Comparison of ENCODE assay signal across 13 cellular contexts in genomic region chr1:147080671-147081394, GRCh38.
DNase-seq lines count a peak whose midpoint lies in the region; ATAC-seq lines count a peak whose summit lies in the region.
"Had no signal": no experiment of that assay in that cellular context is flagged by ENCODE, and none has a peak within 500 bp of the region (broad histone marks: within the 10 kb centered on the region; RNA-seq: fewer than 3 reads in every experiment).

No MANE protein-coding gene starts in this region.

- DNase-seq in CD8-positive, alpha-beta memory T cell = no peak
- DNase-seq in cerebellar cortex (ENCODE audit: low spot score) (peak; percentile 48), NCI-H2029 treated with DMSO at 0.1 percent for 48 hours (lab: John Stamatoyannopoulos, UW) (no peak), H4 (ENCODE audit: low spot score) (no peak), hippocampal formation (lab: John Stamatoyannopoulos, UW) (no peak)
- DNase-seq in naive thymus-derived CD4-positive, alpha-beta T cell = no peak
- DNase-seq: effector CD4-positive, alpha-beta T cell; midbrain had no signal

- H3K9me3 ChIP-seq in CD8-positive, alpha-beta memory T cell (ENCODE audit: low read length) = no peaks in the 10 kb centered on the region
- no peaks in the 10 kb centered on the region for H3K9me3 ChIP-seq in HUES48 (ENCODE audit: control insufficient read depth, insufficient read depth, low read length)
- peaks cover 0 to 5% (median 0%) of the 10 kb centered on the region in 3 experiments for H3K9me3 ChIP-seq in naive thymus-derived CD4-positive, alpha-beta T cell (ENCODE audit: control insufficient read depth in 2 of 3, low read length in 3 of 3)

- no peak for ATAC-seq in naive thymus-derived CD4-positive, alpha-beta T cell
- no peak for ATAC-seq in HG02642 (IDR thresholded peaks at IDR 0.05; ENCODE audit: poor library complexity, unreplicated experiment)
- ATAC-seq: HCT116 had no signal

- H3K9me3 Mint-ChIP-seq in CD8-positive, alpha-beta memory T cell = peaks cover 0 to 7% (median 2%) of the 10 kb centered on the region in 5 donors
- H3K9me3 Mint-ChIP-seq in naive thymus-derived CD4-positive, alpha-beta T cell = peaks cover 0 to 17% (median 7%) of the 10 kb centered on the region in 11 donors

- H3K36me3 ChIP-seq in CD8-positive, alpha-beta memory T cell (ENCODE audit: insufficient read depth, low read length) = no peaks in the 10 kb centered on the region
- no peaks in the 10 kb centered on the region for H3K36me3 ChIP-seq in HUES48 (ENCODE audit: control insufficient read depth, insufficient read depth, low read length)
- H3K36me3 ChIP-seq in naive thymus-derived CD4-positive, alpha-beta T cell (ENCODE audit: control insufficient read depth in 2 of 3, insufficient read depth in 3 of 3, low read length in 3 of 3) = no peaks in the 10 kb centered on the region

- POLR2A ChIA-PET in CD8-positive, alpha-beta memory T cell (lab: Charles Lee) = no interaction called here
- POLR2A ChIA-PET in naive thymus-derived CD4-positive, alpha-beta T cell (lab: Charles Lee) = interaction anchor here (1.4 kb wide), 2 partner anchors 8 to 461 kb away, joined by 3 to 4 read pairs; partner anchors contain the start of gene BCL9

- CTCF ChIA-PET in CD8-positive, alpha-beta memory T cell (lab: Charles Lee) = no interaction called here
- CTCF ChIA-PET in naive thymus-derived CD4-positive, alpha-beta T cell (lab: Charles Lee) = no interaction called here

- no peak overlapping the region for H3K9ac ChIP-seq in HUES48 (ENCODE audit: low read depth, low read length)

- intact Hi-C loops in naive thymus-derived CD4-positive, alpha-beta T cell (cut with micrococcal nuclease) = loop anchor here (2.0 to 10.0 kb wide), 3 partner anchors 46 to 1234 kb away; partner anchors contain the start of gene CHD1L (in 1 of the 2)

- peaks cover 32 to 51% (median 42%) of the 10 kb centered on the region in 3 donors for H3K4me1 Mint-ChIP-seq in CD8-positive, alpha-beta memory T cell
- H3K4me1 Mint-ChIP-seq in naive thymus-derived CD4-positive, alpha-beta T cell = peaks cover 21 to 58% (median 41%) of the 10 kb centered on the region in 7 donors

- H3K27ac Mint-ChIP-seq in CD8-positive, alpha-beta memory T cell = no peak overlapping the region
- H3K27ac Mint-ChIP-seq in naive thymus-derived CD4-positive, alpha-beta T cell = peak overlapping the region in 2 of 9 donors; percentile 14 to 38

- no peak overlapping the region for H3K4me3 ChIP-seq in CD8-positive, alpha-beta memory T cell (ENCODE audit: low read length)
- H3K4me3 ChIP-seq in HUES48 (ENCODE audit: low read depth, low read length) = peak overlapping the region; percentile 59
- peak overlapping the region; percentile 45 for H3K4me3 ChIP-seq in naive thymus-derived CD4-positive, alpha-beta T cell (ENCODE audit: low read length)

- H3K36me3 Mint-ChIP-seq in CD8-positive, alpha-beta memory T cell = peaks cover 0 to 9% (median 2%) of the 10 kb centered on the region in 3 donors
- H3K36me3 Mint-ChIP-seq in naive thymus-derived CD4-positive, alpha-beta T cell = peaks cover 0 to 14% (median 6%) of the 10 kb centered on the region in 5 donors

- peaks cover 27% of the 10 kb centered on the region for H3K4me1 ChIP-seq in CD8-positive, alpha-beta memory T cell (ENCODE audit: insufficient read depth, low read length)
- peaks cover 41% of the 10 kb centered on the region for H3K4me1 ChIP-seq in HUES48 (ENCODE audit: control insufficient read depth, insufficient read depth, low read length)
- peaks cover 3 to 23% of the 10 kb centered on the region in 2 donors for H3K4me1 ChIP-seq in naive thymus-derived CD4-positive, alpha-beta T cell (ENCODE audit: control insufficient read depth in 2 of 2, insufficient read depth in 2 of 2, low read length in 2 of 2)

- H3K27ac ChIP-seq in CD8-positive, alpha-beta memory T cell (ENCODE audit: low read depth, low read length) = no peak overlapping the region
- H3K27ac ChIP-seq in HUES48 (ENCODE audit: low read depth, low read length) = no peak overlapping the region
- H3K27ac ChIP-seq in naive thymus-derived CD4-positive, alpha-beta T cell (ENCODE audit: low read depth, low read length) = no peak overlapping the region
- H3K27ac ChIP-seq: C4-2B, VCaP had no signal

- H3K27me3 ChIP-seq in CD8-positive, alpha-beta memory T cell (ENCODE audit: insufficient read depth, low read length, poor library complexity, severe bottlenecking) = peaks cover 50% of the 10 kb centered on the region
- H3K27me3 ChIP-seq in HUES48 (ENCODE audit: control insufficient read depth, insufficient read depth, low read length) = peaks cover 91% of the 10 kb centered on the region
- peaks cover 3 to 19% of the 10 kb centered on the region in 2 donors for H3K27me3 ChIP-seq in naive thymus-derived CD4-positive, alpha-beta T cell (ENCODE audit: control insufficient read depth in 2 of 2, insufficient read depth in 2 of 2, low read length in 2 of 2)

- peaks cover 79 to 80% of the 10 kb centered on the region in 2 donors for H3K27me3 Mint-ChIP-seq in CD8-positive, alpha-beta memory T cell
- H3K27me3 Mint-ChIP-seq in naive thymus-derived CD4-positive, alpha-beta T cell = peaks cover 72 to 95% (median 87%) of the 10 kb centered on the region in 5 donors

- H3K4me3 Mint-ChIP-seq in CD8-positive, alpha-beta memory T cell = peak overlapping the region in 6 of 7 donors; percentile 4 to 73 (median 62)
- H3K4me3 Mint-ChIP-seq in naive thymus-derived CD4-positive, alpha-beta T cell = peak overlapping the region; percentile 23 to 88 (median 82)
